ENCODE assay signal across 10 cellular contexts in genomic region chr19:927707-928401, GRCh38. TPM values are rescaled to one million over a fixed set of nuclear protein-coding genes. Genes with fewer than 3 reads are reported as not detected.
DNase-seq lines count a peak whose midpoint lies in the region; ATAC-seq and TF ChIP-seq lines count a peak whose summit lies in the region.
"Had no signal": no experiment of that assay in that cellular context is flagged by ENCODE, and none has a peak within 500 bp of the region (broad histone marks: within the 10 kb centered on the region; RNA-seq: fewer than 3 reads in every experiment).

No MANE protein-coding gene starts in this region.

- POLR2A ChIA-PET in T-cell (lab: Charles Lee), result no interaction called here

- H3K4me3 ChIP-seq in GM12875 (ENCODE audit: low read depth, low read length) (peak overlapping the region; percentile 92), skeletal muscle cell (ENCODE audit: low read depth, low read length) (peak overlapping the region; percentile 89)

- no peak for ATAC-seq in T-cell (replicated peaks in 1 of 4)
- ATAC-seq in HG03442 (IDR thresholded peaks at IDR 0.05; ENCODE audit: unreplicated experiment), result no peak

- CTCF ChIA-PET in T-cell (lab: Charles Lee), result no interaction called here

- peaks cover 16 to 19% (median 18%) of the 10 kb centered on the region in 3 donors for H3K4me1 Mint-ChIP-seq in T-cell
- peaks cover 5% of the 10 kb centered on the region for H3K4me1 Mint-ChIP-seq in glutamatergic neuron (ENCODE audit: low read depth, unreplicated experiment)

- peak overlapping the region in 1 of 2 donors; percentile 16 for H3K27ac Mint-ChIP-seq in T-cell
- H3K27ac Mint-ChIP-seq in glutamatergic neuron (ENCODE audit: unreplicated experiment), result peak overlapping the region; percentile 38

- DNase-seq in T-cell, result no peak
- no peak for DNase-seq in glutamatergic neuron
- DNase-seq in skeletal muscle cell (ENCODE audit: low read depth), result no peak
- DNase-seq in SIG-M5 treated with dmso at 0.1 percent for 504 hours (lab: John Stamatoyannopoulos, UW; ENCODE audit: unreplicated experiment), result no peak
- DNase-seq in middle frontal gyrus (ENCODE audit: extremely low spot score, low spot score), result no peak
- no peak for DNase-seq in inferior parietal cortex (ENCODE audit: extremely low spot score)
- DNase-seq: NCI-H187 treated with DMSO at 0.1 percent for 48 hours had no signal

- H3K4me3 Mint-ChIP-seq in T-cell, result peak overlapping the region; percentile 13 to 78 (median 49)
- H3K4me3 Mint-ChIP-seq in glutamatergic neuron (ENCODE audit: unreplicated experiment), result peak overlapping the region; percentile 77

- H3K9me3 Mint-ChIP-seq in T-cell (no peaks in the 10 kb centered on the region), glutamatergic neuron (ENCODE audit: unreplicated experiment) (peaks cover 8% of the 10 kb centered on the region)

- H3K36me3 Mint-ChIP-seq in T-cell (no peaks in the 10 kb centered on the region), glutamatergic neuron (ENCODE audit: unreplicated experiment) (no peaks in the 10 kb centered on the region)

- no peak for TF ChIP-seq CTCF in GM12875 (IDR thresholded peaks at IDR 0.05; ENCODE audit: borderline replicate concordance, insufficient read depth, low read depth, low read length)
- no peak for TF ChIP-seq CTCF in glutamatergic neuron (IDR thresholded peaks at IDR 0.05; ENCODE audit: partially characterized antibody, unreplicated experiment)

- no peaks in the 10 kb centered on the region for H3K27me3 Mint-ChIP-seq in T-cell
- peaks cover 5% of the 10 kb centered on the region for H3K27me3 Mint-ChIP-seq in glutamatergic neuron (ENCODE audit: unreplicated experiment)

RNA-seq across cellular contexts. Expression of gene ARID3A, which starts 2.0 kb away (rescaled TPM):
- total RNA-seq in T-cell (10 to 100 TPM in 4 of 5 donors, 1 to 10 TPM in 1; 9.8 to 13.2 (median 12.0) TPM), glutamatergic neuron (ENCODE audit: unreplicated experiment) (148 TPM)

RNA-seq across cellular contexts. Expression of gene KISS1R, which starts 10.7 kb away (rescaled TPM):
- total RNA-seq in T-cell (1 to 10 TPM; 1.5 to 4.9 (median 2.8) TPM), glutamatergic neuron (ENCODE audit: unreplicated experiment) (not detected)

RNA-seq across cellular contexts. Expression of gene R3HDM4, which starts 14.8 kb away (rescaled TPM):
- total RNA-seq in T-cell (100 to 1,000 TPM; 190 to 252 (median 220) TPM), glutamatergic neuron (ENCODE audit: unreplicated experiment) (61.9 TPM)

RNA-seq across cellular contexts. Expression of gene RNU6-9, which starts 34.6 kb away (rescaled TPM):
- total RNA-seq in T-cell (not detected), glutamatergic neuron (ENCODE audit: unreplicated experiment) (not detected)
- total RNA-seq: chondrocyte had no signal

RNA-seq across cellular contexts. Expression of gene MED16, which starts 34.9 kb away (rescaled TPM):
- total RNA-seq in T-cell (100 to 1,000 TPM in 1 of 5 donors, 10 to 100 TPM in 4; 55.0 to 105 (median 92.4) TPM), glutamatergic neuron (ENCODE audit: unreplicated experiment) (65.0 TPM)

Comparison
In these comparisons a context has a peak if more than half of its experiments do, and no peak if none do; other contexts are left out.
1. RNA of gene ARID3A, which starts 2.0 kb away (total RNA-seq): 148 TPM in glutamatergic neuron (single experiment); 9.8 to 13.2 TPM in T-cell; every median in the first group is over 10 times any median in the second.